Comparison of ENCODE assay signal across 1 cellular context in genomic region chr3:122560680-122561079, GRCh38.
TF ChIP-seq lines count a peak whose summit lies in the region.

No MANE protein-coding gene starts in this region.

TF ChIP-seq in A549, 52 proteins besides CTCF, POLR2A, EP300 and RAD21 (continued from another document):
- TF ChIP-seq, protein P1, sequence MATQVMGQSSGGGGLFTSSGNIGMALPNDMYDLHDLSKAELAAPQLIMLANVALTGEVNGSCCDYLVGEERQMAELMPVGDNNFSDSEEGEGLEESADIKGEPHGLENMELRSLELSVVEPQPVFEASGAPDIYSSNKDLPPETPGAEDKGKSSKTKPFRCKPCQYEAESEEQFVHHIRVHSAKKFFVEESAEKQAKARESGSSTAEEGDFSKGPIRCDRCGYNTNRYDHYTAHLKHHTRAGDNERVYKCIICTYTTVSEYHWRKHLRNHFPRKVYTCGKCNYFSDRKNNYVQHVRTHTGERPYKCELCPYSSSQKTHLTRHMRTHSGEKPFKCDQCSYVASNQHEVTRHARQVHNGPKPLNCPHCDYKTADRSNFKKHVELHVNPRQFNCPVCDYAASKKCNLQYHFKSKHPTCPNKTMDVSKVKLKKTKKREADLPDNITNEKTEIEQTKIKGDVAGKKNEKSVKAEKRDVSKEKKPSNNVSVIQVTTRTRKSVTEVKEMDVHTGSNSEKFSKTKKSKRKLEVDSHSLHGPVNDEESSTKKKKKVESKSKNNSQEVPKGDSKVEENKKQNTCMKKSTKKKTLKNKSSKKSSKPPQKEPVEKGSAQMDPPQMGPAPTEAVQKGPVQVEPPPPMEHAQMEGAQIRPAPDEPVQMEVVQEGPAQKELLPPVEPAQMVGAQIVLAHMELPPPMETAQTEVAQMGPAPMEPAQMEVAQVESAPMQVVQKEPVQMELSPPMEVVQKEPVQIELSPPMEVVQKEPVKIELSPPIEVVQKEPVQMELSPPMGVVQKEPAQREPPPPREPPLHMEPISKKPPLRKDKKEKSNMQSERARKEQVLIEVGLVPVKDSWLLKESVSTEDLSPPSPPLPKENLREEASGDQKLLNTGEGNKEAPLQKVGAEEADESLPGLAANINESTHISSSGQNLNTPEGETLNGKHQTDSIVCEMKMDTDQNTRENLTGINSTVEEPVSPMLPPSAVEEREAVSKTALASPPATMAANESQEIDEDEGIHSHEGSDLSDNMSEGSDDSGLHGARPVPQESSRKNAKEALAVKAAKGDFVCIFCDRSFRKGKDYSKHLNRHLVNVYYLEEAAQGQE (IDR thresholded peaks at IDR 0.05), result no peak
